ENCODE assay signal across 10 cellular contexts in genomic region chr11:95345651-95346050, GRCh38.
DNase-seq lines count a peak whose midpoint lies in the region; ATAC-seq, FAIRE-seq and TF ChIP-seq lines count a peak whose summit lies in the region.
"Had no signal": no experiment of that assay in that cellular context is flagged by ENCODE, and none has a peak within 500 bp of the region (broad histone marks: within the 10 kb centered on the region; RNA-seq: fewer than 3 reads in every experiment).

No MANE protein-coding gene starts in this region.

- DNase-seq in GM12878 (ENCODE audit: low read depth, low spot score) (no peak), NCI-H82 treated with DMSO at 0.1 percent for 48 hours (lab: John Stamatoyannopoulos, UW; ENCODE audit: unreplicated experiment) (no peak), GM03348 (ENCODE audit: low spot score) (no peak)
- DNase-seq in stimulated activated CD4-positive, alpha-beta T cell treated with anti-CD3 and anti-CD28 coated beads, Interleukin-15, amount 100 ng/mL, for 24 hours, result no peak
- DNase-seq: immature natural killer cell, NCI-H187 had no signal

- H3K27ac ChIP-seq in GM12878 (ENCODE audit: control insufficient read depth, insufficient read depth), result no peak overlapping the region
- H3K27ac ChIP-seq: esophagus muscularis mucosa had no signal

- H3K27me3 ChIP-seq in GM12878 (replicated peaks in 1 of 2; ENCODE audit: control insufficient read depth in 2 of 2, insufficient read depth in 2 of 2, low read length in 1 of 2), result no peaks in the 10 kb centered on the region; a peak in 1 of 4 replicates
- H3K27me3 ChIP-seq: esophagus muscularis mucosa had no signal

- ATAC-seq in GM18907 (IDR thresholded peaks at IDR 0.05; ENCODE audit: unreplicated experiment) (peak; percentile 63), GM21528 (IDR thresholded peaks at IDR 0.05; ENCODE audit: low FRiP score, unreplicated experiment) (peak; percentile 89), HG03280 (IDR thresholded peaks at IDR 0.05; ENCODE audit: unreplicated experiment) (peak; percentile 54), GM12878 (peak; percentile 68)

- H3K9ac ChIP-seq in GM12878 (ENCODE audit: control insufficient read depth, insufficient read depth, low read length), result no peak overlapping the region

- no peak for TF ChIP-seq POLR2A in GM12878 (IDR thresholded peaks at IDR 0.05; ENCODE audit: low read depth, low read length)

- SMC1A ChIA-PET in GM12878 (lab: Charles Lee; ENCODE audit: uncharacterized antibody, unreplicated experiment), result interaction anchor here (1.5 kb wide), 1 partner anchor 91 kb away, joined by 5 read pairs; no protein-coding TSS in a partner anchor

- CTCF ChIA-PET in GM12878 (lab: Yijun Ruan, JAX), result interaction anchor here (1.2 kb wide), 1 partner anchor 113 kb away, joined by 3 read pairs; no protein-coding TSS in a partner anchor

- no peak for TF ChIP-seq RAD21 in GM12878 (IDR thresholded peaks at IDR 0.05; ENCODE audit: insufficient read depth, low read depth, low read length)

- no peaks in the 10 kb centered on the region; the same call in 1 of the 2 replicates for H4K20me1 ChIP-seq in GM12878 (ENCODE audit: control insufficient read depth, insufficient read depth)

- no peak overlapping the region for H2AFZ ChIP-seq in GM12878 (ENCODE audit: control insufficient read depth, low read depth, low read length)

- FAIRE-seq in GM12878 (lab: Jason Lieb, UNC), result peak; percentile 89

- POLR2A ChIA-PET in GM12878 (lab: Charles Lee), result no interaction called here

- RAD21 ChIA-PET in GM12878 (lab: Charles Lee; ENCODE audit: unreplicated experiment), result no interaction called here

- no peak overlapping the region for H3K4me3 ChIP-seq in GM12878
- H3K4me3 ChIP-seq: esophagus muscularis mucosa had no signal

- H3K36me3 ChIP-seq in GM12878 (ENCODE audit: control insufficient read depth in 2 of 2, insufficient read depth in 2 of 2, low read length in 1 of 2), result no peaks in the 10 kb centered on the region
- H3K36me3 ChIP-seq: esophagus muscularis mucosa had no signal

- no TSS peak for BruUV-seq in GM12878 (replicated peaks; lab: Mats Ljungman, UMichigan)

- no peak overlapping the region for H3K4me2 ChIP-seq in GM12878 (ENCODE audit: control insufficient read depth, insufficient read depth)

- no peaks in the 10 kb centered on the region; the same call in 1 of the 3 replicates for H3K9me3 ChIP-seq in GM12878 (replicated peaks; ENCODE audit: control insufficient read depth, insufficient read depth, low read length)

- TF ChIP-seq CTCF in GM12878 (IDR thresholded peaks at IDR 0.05 in 2 of 3, conservative IDR thresholded peaks at IDR 0.05 in 1 of 3; ENCODE audit: control insufficient read depth in 2 of 3, extremely low read depth in 1 of 3, insufficient read depth in 1 of 3, low read depth in 3 of 3, low read length in 3 of 3), result no peak

- H3K79me2 ChIP-seq in GM12878 (ENCODE audit: control insufficient read depth, insufficient read depth, low read length), result no peaks in the 10 kb centered on the region

- H3K4me1 ChIP-seq in GM12878 (ENCODE audit: control insufficient read depth, insufficient read depth, low read length), result peaks cover 4% of the 10 kb centered on the region; the same call in 1 of the 2 replicates

- intact Hi-C loops in GM12878 (cut with micrococcal nuclease; ENCODE audit: unreplicated experiment), result no loop called here

- TF ChIP-seq EP300 in GM12878 (IDR thresholded peaks at IDR 0.05; ENCODE audit: borderline replicate concordance in 1 of 2, control insufficient read depth in 1 of 2, low read depth in 2 of 2, low read length in 2 of 2), result no peak

- in situ Hi-C loops in GM12878 (cut with MboI), result no loop called here

TF ChIP-seq in GM12878, 131 proteins besides CTCF, POLR2A, EP300 and RAD21:
- TF ChIP-seq TBL1XR1 (IDR thresholded peaks at IDR 0.05; ENCODE audit: low read depth, low read length) (no peak), RUNX3 (IDR thresholded peaks at IDR 0.05; ENCODE audit: low read length) (peak; percentile 74)
